1 cellular context compared by ENCODE assay signal in the genomic region with DNA sequence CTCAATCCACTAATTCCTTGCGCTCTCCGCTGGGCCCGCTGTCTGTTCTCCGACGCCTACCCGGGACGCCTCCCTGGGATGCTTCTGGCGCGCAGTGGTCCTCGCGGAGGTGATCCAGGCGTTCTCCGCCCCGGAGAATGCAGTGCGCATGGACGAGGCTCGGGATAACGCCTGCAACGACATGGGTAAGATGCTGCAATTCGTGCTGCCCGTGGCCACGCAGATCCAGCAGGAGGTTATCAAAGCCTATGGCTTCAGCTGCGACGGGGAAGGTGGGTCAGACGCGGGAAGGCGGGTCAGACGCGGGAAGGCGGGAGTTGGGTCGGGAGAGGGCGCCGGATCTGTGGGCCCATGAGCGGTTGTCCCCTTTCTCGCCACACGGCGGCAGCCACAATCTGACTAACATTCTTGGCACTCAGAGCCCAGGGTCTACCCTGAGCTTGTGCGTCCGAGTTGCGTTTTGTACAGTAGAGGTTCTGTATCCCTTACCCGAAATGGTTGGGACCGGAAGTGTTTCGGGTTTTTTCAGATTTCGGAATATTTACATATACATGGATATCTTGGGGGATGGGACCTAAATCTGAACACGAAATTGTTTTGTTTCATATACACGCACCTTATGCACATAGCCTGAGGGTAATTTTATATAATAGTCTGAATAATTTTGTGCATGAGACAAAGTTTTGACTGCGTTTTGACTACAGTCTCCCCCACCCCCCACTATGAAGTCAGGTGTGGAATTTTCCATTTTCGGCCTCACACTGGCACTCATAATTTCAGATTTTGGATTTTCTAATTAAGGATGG.
A peak's percentile ranks its signal among the peaks of the same experiment; 100 is the strongest.
TF ChIP-seq lines count a peak whose summit lies in the region.

No MANE protein-coding gene starts in this region.

TF ChIP-seq in HepG2, 621 proteins besides CTCF, POLR2A, EP300 and RAD21 (continues in another document):
- TF ChIP-seq ZNF775 (CRISPR knock-in tag; IDR thresholded peaks at IDR 0.05; ENCODE audit: borderline replicate concordance) (no peak), ZNF292 (CRISPR knock-in tag; IDR thresholded peaks at IDR 0.05; ENCODE audit: borderline replicate concordance, low read depth) (peak; percentile 66; the same call in 1 of the 2 replicates), NFATC3 (CRISPR knock-in tag; IDR thresholded peaks at IDR 0.05) (no peak), ZNF720 (CRISPR knock-in tag; IDR thresholded peaks at IDR 0.05) (no peak), HDAC6 (IDR thresholded peaks at IDR 0.05; ENCODE audit: low read depth, low read length) (no peak), ZNF382 (CRISPR knock-in tag; IDR thresholded peaks at IDR 0.05; ENCODE audit: borderline replicate concordance) (no peak), SIX4 (CRISPR knock-in tag; IDR thresholded peaks at IDR 0.05) (no peak), HMGA1 (CRISPR knock-in tag; conservative IDR thresholded peaks at IDR 0.05) (no peak), PTBP1 (IDR thresholded peaks at IDR 0.05; ENCODE audit: low read depth, low read length, poor library complexity, severe bottlenecking) (no peak), ARNT2 (CRISPR knock-in tag; IDR thresholded peaks at IDR 0.05; ENCODE audit: low read depth) (peak; percentile 22; the same call in 1 of the 2 replicates), SALL1 (CRISPR knock-in tag; IDR thresholded peaks at IDR 0.05) (peak; percentile 62), TBX3 (IDR thresholded peaks at IDR 0.05; ENCODE audit: borderline replicate concordance) (no peak), LCORL (IDR thresholded peaks at IDR 0.05) (no peak), LCORL (CRISPR knock-in tag; IDR thresholded peaks at IDR 0.05) (peak; percentile 48), NR2F6 (IDR thresholded peaks at IDR 0.05) (no peak), NR2F6 (CRISPR knock-in tag; IDR thresholded peaks at IDR 0.05) (peak; percentile 60; the same call in 1 of the 2 replicates), SIN3B (IDR thresholded peaks at IDR 0.05; ENCODE audit: low read length) (no peak), ISL2 (CRISPR knock-in tag; IDR thresholded peaks at IDR 0.05) (peak; percentile 68; the same call in 1 of the 2 replicates), ZNF34 (CRISPR knock-in tag; IDR thresholded peaks at IDR 0.05; ENCODE audit: borderline replicate concordance) (no peak), NKX3-1 (CRISPR knock-in tag; IDR thresholded peaks at IDR 0.05) (peak; percentile 81; the same call in 1 of the 2 replicates), GTF3A (CRISPR knock-in tag; conservative IDR thresholded peaks at IDR 0.05) (0 out of 2 replicates have a peak, but pooled peaks have one; percentile 22)
- TF ChIP-seq, protein P1, sequence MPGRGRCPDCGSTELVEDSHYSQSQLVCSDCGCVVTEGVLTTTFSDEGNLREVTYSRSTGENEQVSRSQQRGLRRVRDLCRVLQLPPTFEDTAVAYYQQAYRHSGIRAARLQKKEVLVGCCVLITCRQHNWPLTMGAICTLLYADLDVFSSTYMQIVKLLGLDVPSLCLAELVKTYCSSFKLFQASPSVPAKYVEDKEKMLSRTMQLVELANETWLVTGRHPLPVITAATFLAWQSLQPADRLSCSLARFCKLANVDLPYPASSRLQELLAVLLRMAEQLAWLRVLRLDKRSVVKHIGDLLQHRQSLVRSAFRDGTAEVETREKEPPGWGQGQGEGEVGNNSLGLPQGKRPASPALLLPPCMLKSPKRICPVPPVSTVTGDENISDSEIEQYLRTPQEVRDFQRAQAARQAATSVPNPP (CRISPR knock-in tag; IDR thresholded peaks at IDR 0.05) = no peak
- TF ChIP-seq, protein P2, sequence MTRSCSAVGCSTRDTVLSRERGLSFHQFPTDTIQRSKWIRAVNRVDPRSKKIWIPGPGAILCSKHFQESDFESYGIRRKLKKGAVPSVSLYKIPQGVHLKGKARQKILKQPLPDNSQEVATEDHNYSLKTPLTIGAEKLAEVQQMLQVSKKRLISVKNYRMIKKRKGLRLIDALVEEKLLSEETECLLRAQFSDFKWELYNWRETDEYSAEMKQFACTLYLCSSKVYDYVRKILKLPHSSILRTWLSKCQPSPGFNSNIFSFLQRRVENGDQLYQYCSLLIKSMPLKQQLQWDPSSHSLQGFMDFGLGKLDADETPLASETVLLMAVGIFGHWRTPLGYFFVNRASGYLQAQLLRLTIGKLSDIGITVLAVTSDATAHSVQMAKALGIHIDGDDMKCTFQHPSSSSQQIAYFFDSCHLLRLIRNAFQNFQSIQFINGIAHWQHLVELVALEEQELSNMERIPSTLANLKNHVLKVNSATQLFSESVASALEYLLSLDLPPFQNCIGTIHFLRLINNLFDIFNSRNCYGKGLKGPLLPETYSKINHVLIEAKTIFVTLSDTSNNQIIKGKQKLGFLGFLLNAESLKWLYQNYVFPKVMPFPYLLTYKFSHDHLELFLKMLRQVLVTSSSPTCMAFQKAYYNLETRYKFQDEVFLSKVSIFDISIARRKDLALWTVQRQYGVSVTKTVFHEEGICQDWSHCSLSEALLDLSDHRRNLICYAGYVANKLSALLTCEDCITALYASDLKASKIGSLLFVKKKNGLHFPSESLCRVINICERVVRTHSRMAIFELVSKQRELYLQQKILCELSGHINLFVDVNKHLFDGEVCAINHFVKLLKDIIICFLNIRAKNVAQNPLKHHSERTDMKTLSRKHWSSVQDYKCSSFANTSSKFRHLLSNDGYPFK (CRISPR knock-in tag; IDR thresholded peaks at IDR 0.05; ENCODE audit: borderline replicate concordance) = peak; percentile 73; the same call in 1 of the 2 replicates
- TF ChIP-seq, protein P3, sequence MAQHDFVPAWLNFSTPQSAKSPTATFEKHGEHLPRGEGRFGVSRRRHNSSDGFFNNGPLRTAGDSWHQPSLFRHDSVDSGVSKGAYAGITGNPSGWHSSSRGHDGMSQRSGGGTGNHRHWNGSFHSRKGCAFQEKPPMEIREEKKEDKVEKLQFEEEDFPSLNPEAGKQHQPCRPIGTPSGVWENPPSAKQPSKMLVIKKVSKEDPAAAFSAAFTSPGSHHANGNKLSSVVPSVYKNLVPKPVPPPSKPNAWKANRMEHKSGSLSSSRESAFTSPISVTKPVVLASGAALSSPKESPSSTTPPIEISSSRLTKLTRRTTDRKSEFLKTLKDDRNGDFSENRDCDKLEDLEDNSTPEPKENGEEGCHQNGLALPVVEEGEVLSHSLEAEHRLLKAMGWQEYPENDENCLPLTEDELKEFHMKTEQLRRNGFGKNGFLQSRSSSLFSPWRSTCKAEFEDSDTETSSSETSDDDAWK (CRISPR knock-in tag; IDR thresholded peaks at IDR 0.05) = no peak
- TF ChIP-seq, protein P4, sequence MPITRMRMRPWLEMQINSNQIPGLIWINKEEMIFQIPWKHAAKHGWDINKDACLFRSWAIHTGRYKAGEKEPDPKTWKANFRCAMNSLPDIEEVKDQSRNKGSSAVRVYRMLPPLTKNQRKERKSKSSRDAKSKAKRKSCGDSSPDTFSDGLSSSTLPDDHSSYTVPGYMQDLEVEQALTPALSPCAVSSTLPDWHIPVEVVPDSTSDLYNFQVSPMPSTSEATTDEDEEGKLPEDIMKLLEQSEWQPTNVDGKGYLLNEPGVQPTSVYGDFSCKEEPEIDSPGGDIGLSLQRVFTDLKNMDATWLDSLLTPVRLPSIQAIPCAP (CRISPR knock-in tag; IDR thresholded peaks at IDR 0.05; ENCODE audit: low read depth) = no peak
- TF ChIP-seq, protein P5, sequence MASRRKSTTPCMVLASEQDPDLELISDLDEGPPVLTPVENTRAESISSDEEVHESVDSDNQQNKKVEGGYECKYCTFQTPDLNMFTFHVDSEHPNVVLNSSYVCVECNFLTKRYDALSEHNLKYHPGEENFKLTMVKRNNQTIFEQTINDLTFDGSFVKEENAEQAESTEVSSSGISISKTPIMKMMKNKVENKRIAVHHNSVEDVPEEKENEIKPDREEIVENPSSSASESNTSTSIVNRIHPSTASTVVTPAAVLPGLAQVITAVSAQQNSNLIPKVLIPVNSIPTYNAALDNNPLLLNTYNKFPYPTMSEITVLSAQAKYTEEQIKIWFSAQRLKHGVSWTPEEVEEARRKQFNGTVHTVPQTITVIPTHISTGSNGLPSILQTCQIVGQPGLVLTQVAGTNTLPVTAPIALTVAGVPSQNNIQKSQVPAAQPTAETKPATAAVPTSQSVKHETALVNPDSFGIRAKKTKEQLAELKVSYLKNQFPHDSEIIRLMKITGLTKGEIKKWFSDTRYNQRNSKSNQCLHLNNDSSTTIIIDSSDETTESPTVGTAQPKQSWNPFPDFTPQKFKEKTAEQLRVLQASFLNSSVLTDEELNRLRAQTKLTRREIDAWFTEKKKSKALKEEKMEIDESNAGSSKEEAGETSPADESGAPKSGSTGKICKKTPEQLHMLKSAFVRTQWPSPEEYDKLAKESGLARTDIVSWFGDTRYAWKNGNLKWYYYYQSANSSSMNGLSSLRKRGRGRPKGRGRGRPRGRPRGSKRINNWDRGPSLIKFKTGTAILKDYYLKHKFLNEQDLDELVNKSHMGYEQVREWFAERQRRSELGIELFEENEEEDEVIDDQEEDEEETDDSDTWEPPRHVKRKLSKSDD (CRISPR knock-in tag; IDR thresholded peaks at IDR 0.05; ENCODE audit: low read depth) = 0 out of 2 replicates have a peak, but pooled peaks have one; percentile 49
- TF ChIP-seq, protein P6, sequence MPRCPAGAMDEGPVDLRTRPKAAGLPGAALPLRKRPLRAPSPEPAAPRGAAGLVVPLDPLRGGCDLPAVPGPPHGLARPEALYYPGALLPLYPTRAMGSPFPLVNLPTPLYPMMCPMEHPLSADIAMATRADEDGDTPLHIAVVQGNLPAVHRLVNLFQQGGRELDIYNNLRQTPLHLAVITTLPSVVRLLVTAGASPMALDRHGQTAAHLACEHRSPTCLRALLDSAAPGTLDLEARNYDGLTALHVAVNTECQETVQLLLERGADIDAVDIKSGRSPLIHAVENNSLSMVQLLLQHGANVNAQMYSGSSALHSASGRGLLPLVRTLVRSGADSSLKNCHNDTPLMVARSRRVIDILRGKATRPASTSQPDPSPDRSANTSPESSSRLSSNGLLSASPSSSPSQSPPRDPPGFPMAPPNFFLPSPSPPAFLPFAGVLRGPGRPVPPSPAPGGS (CRISPR knock-in tag; IDR thresholded peaks at IDR 0.05) = peak; percentile 88
- TF ChIP-seq, protein P7, sequence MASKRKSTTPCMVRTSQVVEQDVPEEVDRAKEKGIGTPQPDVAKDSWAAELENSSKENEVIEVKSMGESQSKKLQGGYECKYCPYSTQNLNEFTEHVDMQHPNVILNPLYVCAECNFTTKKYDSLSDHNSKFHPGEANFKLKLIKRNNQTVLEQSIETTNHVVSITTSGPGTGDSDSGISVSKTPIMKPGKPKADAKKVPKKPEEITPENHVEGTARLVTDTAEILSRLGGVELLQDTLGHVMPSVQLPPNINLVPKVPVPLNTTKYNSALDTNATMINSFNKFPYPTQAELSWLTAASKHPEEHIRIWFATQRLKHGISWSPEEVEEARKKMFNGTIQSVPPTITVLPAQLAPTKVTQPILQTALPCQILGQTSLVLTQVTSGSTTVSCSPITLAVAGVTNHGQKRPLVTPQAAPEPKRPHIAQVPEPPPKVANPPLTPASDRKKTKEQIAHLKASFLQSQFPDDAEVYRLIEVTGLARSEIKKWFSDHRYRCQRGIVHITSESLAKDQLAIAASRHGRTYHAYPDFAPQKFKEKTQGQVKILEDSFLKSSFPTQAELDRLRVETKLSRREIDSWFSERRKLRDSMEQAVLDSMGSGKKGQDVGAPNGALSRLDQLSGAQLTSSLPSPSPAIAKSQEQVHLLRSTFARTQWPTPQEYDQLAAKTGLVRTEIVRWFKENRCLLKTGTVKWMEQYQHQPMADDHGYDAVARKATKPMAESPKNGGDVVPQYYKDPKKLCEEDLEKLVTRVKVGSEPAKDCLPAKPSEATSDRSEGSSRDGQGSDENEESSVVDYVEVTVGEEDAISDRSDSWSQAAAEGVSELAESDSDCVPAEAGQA (IDR thresholded peaks at IDR 0.05; ENCODE audit: low read depth) = peak; percentile 16; the same call in 1 of the 2 replicates
- TF ChIP-seq, protein P7 (CRISPR knock-in tag; IDR thresholded peaks at IDR 0.05; ENCODE audit: borderline replicate concordance) = no peak
